ENCODE assay signal across 1 cellular context in the genomic region with DNA sequence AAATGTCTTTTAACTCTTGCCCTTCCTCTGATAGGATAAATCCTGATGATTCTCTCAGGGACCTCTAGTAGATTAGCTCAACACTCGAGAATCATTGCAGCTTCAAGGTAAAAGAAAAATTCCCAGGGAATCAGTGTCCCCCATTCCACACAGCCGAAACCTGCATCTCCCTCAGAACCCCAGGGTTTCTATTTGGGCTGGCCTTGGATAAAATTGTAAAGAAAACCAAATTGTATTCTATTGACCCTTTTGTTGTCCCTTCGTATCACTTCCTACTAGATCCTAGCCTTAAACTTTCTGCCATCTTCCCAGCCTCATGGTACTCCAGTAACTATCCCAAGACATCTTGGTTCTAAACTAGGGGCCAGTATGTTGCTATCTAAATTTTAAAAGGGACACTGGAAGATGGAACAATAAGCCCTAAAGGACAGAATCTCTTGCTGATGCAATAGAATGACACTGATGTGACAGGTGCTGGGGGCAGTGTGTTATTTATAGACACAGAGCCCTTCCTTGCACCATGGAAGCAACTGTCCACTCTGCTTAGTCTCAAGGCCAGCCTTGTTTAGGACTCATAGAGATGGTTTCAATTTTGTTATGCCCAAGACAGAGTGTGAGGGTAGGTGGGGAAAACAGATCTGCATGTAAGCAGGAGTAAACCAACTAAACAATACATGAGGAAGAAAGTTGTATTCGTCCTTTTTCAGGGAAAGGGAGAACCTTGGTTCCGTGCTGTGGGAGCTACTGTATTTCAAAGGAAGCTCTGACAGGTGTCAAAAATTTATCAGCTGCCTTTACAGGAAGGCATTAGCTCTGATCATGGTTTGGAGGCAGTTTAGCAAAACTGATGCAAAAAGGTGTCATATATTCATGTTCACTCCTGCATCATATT.
TF ChIP-seq lines count a peak whose summit lies in the region.

No MANE protein-coding gene starts in this region.

TF ChIP-seq in K562, 482 proteins besides CTCF, POLR2A, EP300 and RAD21 (continued from another document and continues in another):
- TF ChIP-seq, protein P1, sequence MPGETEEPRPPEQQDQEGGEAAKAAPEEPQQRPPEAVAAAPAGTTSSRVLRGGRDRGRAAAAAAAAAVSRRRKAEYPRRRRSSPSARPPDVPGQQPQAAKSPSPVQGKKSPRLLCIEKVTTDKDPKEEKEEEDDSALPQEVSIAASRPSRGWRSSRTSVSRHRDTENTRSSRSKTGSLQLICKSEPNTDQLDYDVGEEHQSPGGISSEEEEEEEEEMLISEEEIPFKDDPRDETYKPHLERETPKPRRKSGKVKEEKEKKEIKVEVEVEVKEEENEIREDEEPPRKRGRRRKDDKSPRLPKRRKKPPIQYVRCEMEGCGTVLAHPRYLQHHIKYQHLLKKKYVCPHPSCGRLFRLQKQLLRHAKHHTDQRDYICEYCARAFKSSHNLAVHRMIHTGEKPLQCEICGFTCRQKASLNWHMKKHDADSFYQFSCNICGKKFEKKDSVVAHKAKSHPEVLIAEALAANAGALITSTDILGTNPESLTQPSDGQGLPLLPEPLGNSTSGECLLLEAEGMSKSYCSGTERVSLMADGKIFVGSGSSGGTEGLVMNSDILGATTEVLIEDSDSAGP (CRISPR knock-in tag; IDR thresholded peaks at IDR 0.05): no peak
- TF ChIP-seq CBX1 (IDR thresholded peaks at IDR 0.05; ENCODE audit: low read depth) (no peak; the same call in 1 of the 2 replicates), NUFIP1 (IDR thresholded peaks at IDR 0.05; ENCODE audit: partially characterized antibody) (no peak), RFX1 (IDR thresholded peaks at IDR 0.05) (no peak), ILK (tag; IDR thresholded peaks at IDR 0.05; ENCODE audit: borderline replicate concordance, low read depth) (0 out of 2 replicates have a peak, but pooled peaks have one; percentile 45), KLF6 (CRISPR knock-in tag; IDR thresholded peaks at IDR 0.05; ENCODE audit: borderline replicate concordance) (peak; percentile 62; the same call in 1 of the 2 replicates), MTA1 (IDR thresholded peaks at IDR 0.05; ENCODE audit: borderline replicate concordance) (no peak), SIRT6 (IDR thresholded peaks at IDR 0.05; ENCODE audit: low read depth, low read length) (no peak), COPS2 (conservative IDR thresholded peaks at IDR 0.05) (no peak), BRCA1 (IDR thresholded peaks at IDR 0.05) (no peak), BRCA1 (CRISPR knock-in tag; IDR thresholded peaks at IDR 0.05) (no peak), KDM2B (CRISPR knock-in tag; IDR thresholded peaks at IDR 0.05) (no peak), NFXL1 (CRISPR knock-in tag; IDR thresholded peaks at IDR 0.05) (no peak), CHD1 (IDR thresholded peaks at IDR 0.05; ENCODE audit: low read length) (no peak), ZNF133 (CRISPR knock-in tag; IDR thresholded peaks at IDR 0.05) (no peak), HNRNPLL (IDR thresholded peaks at IDR 0.05; ENCODE audit: low read depth, low read length, poor library complexity, severe bottlenecking) (no peak), YY1 (IDR thresholded peaks at IDR 0.05; ENCODE audit: borderline replicate concordance in 1 of 3, control insufficient read depth in 1 of 3, extremely low read depth in 1 of 3, insufficient read depth in 3 of 3, insufficient read length in 1 of 3, insufficient replicate concordance in 2 of 3, low read depth in 1 of 3, low read length in 2 of 3) (no peak), TFE3 (CRISPR knock-in tag; IDR thresholded peaks at IDR 0.05) (no peak), TCF7 (IDR thresholded peaks at IDR 0.05; ENCODE audit: borderline replicate concordance) (no peak), HDAC8 (tag; IDR thresholded peaks at IDR 0.05) (peak; percentile 39; the same call in 1 of the 2 replicates), SIX5 (IDR thresholded peaks at IDR 0.05; ENCODE audit: borderline replicate concordance in 1 of 2, insufficient read depth in 1 of 2, low read depth in 1 of 2, low read length in 2 of 2) (no peak), USF2 (CRISPR knock-in tag; IDR thresholded peaks at IDR 0.05) (no peak), ZNF124 (CRISPR knock-in tag; IDR thresholded peaks at IDR 0.05) (no peak), ZNF79 (CRISPR knock-in tag; IDR thresholded peaks at IDR 0.05; ENCODE audit: low read depth) (no peak), SIN3A (IDR thresholded peaks at IDR 0.05; ENCODE audit: borderline replicate concordance in 2 of 2, control insufficient read depth in 1 of 2, low read depth in 2 of 2, low read length in 2 of 2) (no peak), PHF20 (IDR thresholded peaks at IDR 0.05; ENCODE audit: partially characterized antibody) (no peak), ZZZ3 (IDR thresholded peaks at IDR 0.05) (no peak), CBFA2T3 (IDR thresholded peaks at IDR 0.05) (no peak)
- TF ChIP-seq, protein P2, sequence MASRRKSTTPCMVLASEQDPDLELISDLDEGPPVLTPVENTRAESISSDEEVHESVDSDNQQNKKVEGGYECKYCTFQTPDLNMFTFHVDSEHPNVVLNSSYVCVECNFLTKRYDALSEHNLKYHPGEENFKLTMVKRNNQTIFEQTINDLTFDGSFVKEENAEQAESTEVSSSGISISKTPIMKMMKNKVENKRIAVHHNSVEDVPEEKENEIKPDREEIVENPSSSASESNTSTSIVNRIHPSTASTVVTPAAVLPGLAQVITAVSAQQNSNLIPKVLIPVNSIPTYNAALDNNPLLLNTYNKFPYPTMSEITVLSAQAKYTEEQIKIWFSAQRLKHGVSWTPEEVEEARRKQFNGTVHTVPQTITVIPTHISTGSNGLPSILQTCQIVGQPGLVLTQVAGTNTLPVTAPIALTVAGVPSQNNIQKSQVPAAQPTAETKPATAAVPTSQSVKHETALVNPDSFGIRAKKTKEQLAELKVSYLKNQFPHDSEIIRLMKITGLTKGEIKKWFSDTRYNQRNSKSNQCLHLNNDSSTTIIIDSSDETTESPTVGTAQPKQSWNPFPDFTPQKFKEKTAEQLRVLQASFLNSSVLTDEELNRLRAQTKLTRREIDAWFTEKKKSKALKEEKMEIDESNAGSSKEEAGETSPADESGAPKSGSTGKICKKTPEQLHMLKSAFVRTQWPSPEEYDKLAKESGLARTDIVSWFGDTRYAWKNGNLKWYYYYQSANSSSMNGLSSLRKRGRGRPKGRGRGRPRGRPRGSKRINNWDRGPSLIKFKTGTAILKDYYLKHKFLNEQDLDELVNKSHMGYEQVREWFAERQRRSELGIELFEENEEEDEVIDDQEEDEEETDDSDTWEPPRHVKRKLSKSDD (conservative IDR thresholded peaks at IDR 0.05; ENCODE audit: low read length): no peak
- TF ChIP-seq, protein P3, sequence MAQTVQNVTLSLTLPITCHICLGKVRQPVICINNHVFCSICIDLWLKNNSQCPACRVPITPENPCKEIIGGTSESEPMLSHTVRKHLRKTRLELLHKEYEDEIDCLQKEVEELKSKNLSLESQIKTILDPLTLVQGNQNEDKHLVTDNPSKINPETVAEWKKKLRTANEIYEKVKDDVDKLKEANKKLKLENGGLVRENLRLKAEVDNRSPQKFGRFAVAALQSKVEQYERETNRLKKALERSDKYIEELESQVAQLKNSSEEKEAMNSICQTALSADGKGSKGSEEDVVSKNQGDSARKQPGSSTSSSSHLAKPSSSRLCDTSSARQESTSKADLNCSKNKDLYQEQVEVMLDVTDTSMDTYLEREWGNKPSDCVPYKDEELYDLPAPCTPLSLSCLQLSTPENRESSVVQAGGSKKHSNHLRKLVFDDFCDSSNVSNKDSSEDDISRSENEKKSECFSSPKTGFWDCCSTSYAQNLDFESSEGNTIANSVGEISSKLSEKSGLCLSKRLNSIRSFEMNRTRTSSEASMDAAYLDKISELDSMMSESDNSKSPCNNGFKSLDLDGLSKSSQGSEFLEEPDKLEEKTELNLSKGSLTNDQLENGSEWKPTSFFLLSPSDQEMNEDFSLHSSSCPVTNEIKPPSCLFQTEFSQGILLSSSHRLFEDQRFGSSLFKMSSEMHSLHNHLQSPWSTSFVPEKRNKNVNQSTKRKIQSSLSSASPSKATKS (CRISPR knock-in tag; IDR thresholded peaks at IDR 0.05): no peak
- TF ChIP-seq, protein P4, sequence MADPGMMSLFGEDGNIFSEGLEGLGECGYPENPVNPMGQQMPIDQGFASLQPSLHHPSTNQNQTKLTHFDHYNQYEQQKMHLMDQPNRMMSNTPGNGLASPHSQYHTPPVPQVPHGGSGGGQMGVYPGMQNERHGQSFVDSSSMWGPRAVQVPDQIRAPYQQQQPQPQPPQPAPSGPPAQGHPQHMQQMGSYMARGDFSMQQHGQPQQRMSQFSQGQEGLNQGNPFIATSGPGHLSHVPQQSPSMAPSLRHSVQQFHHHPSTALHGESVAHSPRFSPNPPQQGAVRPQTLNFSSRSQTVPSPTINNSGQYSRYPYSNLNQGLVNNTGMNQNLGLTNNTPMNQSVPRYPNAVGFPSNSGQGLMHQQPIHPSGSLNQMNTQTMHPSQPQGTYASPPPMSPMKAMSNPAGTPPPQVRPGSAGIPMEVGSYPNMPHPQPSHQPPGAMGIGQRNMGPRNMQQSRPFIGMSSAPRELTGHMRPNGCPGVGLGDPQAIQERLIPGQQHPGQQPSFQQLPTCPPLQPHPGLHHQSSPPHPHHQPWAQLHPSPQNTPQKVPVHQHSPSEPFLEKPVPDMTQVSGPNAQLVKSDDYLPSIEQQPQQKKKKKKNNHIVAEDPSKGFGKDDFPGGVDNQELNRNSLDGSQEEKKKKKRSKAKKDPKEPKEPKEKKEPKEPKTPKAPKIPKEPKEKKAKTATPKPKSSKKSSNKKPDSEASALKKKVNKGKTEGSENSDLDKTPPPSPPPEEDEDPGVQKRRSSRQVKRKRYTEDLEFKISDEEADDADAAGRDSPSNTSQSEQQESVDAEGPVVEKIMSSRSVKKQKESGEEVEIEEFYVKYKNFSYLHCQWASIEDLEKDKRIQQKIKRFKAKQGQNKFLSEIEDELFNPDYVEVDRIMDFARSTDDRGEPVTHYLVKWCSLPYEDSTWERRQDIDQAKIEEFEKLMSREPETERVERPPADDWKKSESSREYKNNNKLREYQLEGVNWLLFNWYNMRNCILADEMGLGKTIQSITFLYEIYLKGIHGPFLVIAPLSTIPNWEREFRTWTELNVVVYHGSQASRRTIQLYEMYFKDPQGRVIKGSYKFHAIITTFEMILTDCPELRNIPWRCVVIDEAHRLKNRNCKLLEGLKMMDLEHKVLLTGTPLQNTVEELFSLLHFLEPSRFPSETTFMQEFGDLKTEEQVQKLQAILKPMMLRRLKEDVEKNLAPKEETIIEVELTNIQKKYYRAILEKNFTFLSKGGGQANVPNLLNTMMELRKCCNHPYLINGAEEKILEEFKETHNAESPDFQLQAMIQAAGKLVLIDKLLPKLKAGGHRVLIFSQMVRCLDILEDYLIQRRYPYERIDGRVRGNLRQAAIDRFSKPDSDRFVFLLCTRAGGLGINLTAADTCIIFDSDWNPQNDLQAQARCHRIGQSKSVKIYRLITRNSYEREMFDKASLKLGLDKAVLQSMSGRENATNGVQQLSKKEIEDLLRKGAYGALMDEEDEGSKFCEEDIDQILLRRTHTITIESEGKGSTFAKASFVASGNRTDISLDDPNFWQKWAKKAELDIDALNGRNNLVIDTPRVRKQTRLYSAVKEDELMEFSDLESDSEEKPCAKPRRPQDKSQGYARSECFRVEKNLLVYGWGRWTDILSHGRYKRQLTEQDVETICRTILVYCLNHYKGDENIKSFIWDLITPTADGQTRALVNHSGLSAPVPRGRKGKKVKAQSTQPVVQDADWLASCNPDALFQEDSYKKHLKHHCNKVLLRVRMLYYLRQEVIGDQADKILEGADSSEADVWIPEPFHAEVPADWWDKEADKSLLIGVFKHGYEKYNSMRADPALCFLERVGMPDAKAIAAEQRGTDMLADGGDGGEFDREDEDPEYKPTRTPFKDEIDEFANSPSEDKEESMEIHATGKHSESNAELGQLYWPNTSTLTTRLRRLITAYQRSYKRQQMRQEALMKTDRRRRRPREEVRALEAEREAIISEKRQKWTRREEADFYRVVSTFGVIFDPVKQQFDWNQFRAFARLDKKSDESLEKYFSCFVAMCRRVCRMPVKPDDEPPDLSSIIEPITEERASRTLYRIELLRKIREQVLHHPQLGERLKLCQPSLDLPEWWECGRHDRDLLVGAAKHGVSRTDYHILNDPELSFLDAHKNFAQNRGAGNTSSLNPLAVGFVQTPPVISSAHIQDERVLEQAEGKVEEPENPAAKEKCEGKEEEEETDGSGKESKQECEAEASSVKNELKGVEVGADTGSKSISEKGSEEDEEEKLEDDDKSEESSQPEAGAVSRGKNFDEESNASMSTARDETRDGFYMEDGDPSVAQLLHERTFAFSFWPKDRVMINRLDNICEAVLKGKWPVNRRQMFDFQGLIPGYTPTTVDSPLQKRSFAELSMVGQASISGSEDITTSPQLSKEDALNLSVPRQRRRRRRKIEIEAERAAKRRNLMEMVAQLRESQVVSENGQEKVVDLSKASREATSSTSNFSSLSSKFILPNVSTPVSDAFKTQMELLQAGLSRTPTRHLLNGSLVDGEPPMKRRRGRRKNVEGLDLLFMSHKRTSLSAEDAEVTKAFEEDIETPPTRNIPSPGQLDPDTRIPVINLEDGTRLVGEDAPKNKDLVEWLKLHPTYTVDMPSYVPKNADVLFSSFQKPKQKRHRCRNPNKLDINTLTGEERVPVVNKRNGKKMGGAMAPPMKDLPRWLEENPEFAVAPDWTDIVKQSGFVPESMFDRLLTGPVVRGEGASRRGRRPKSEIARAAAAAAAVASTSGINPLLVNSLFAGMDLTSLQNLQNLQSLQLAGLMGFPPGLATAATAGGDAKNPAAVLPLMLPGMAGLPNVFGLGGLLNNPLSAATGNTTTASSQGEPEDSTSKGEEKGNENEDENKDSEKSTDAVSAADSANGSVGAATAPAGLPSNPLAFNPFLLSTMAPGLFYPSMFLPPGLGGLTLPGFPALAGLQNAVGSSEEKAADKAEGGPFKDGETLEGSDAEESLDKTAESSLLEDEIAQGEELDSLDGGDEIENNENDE (IDR thresholded peaks at IDR 0.05; ENCODE audit: low read depth, low read length): no peak
- TF ChIP-seq, protein P5, sequence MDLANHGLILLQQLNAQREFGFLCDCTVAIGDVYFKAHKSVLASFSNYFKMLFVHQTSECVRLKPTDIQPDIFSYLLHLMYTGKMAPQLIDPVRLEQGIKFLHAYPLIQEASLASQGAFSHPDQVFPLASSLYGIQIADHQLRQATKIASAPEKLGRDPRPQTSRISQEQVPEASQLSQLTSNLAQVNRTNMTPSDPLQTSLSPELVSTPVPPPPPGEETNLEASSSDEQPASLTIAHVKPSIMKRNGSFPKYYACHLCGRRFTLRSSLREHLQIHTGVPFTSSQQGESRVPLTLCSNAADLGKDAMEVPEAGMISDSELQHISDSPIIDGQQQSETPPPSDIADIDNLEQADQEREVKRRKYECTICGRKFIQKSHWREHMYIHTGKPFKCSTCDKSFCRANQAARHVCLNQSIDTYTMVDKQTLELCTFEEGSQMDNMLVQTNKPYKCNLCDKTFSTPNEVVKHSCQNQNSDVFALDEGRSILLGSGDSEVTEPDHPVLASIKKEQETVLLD (IDR thresholded peaks at IDR 0.05): no peak
